20 cellular contexts compared by ENCODE assay signal in the genomic region with DNA sequence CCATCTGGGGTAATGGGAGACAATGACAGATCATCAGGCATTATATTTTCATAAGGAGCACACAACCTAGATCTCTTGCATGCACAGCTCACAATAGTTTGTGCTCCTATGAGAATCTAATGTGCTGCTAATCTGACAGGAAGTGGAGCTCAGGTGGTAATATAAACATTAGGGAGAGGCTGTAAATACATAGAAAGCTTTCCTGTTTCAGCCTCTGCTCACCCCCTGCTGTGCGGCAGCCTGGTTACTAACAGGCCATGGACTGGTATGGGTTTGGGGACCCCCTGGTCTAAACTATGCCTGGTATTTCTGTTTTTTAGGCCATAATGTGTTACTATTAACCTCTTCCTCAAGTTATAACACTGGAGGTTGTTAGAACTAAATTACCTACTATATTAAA.
A peak's percentile ranks its signal among the peaks of the same experiment; 100 is the strongest.
DNase-seq lines count a peak whose midpoint lies in the region; ATAC-seq lines count a peak whose summit lies in the region.
"Had no signal": no experiment of that assay in that cellular context is flagged by ENCODE, and none has a peak within 500 bp of the region (broad histone marks: within the 10 kb centered on the region; RNA-seq: fewer than 3 reads in every experiment).

No MANE protein-coding gene starts in this region.

- peak; percentile 43 for DNase-seq in NCI-H2171 treated with DMSO at 0.1 percent for 48 hours (lab: John Stamatoyannopoulos, UW)
- no peak for DNase-seq in NCI-H2171 (lab: John Stamatoyannopoulos, UW)
- DNase-seq in NT2/D1 (ENCODE audit: low read depth, low spot score) = peak; percentile 8
- DNase-seq in glomerular visceral epithelial cell (ENCODE audit: extremely low spot score) = peak; percentile 2
- no peak for DNase-seq in CD8-positive, alpha-beta memory T cell
- no peak for DNase-seq in stimulated activated naive CD4-positive, alpha-beta T cell (lab: John Stamatoyannopoulos, UW)
- DNase-seq: C1 segment of cervical spinal cord, Caco-2, KG1, MG63, NCI-H1092, NCI-H2081 treated with DMSO at 0.1 percent for 48 hours, NCI-H774, PC-9, SW 1271 had no signal

- H3K4me3 ChIP-seq in NT2/D1 (ENCODE audit: insufficient read length, low read depth) = no peak overlapping the region
- H3K4me3 ChIP-seq in CD8-positive, alpha-beta memory T cell (ENCODE audit: low read length) = no peak overlapping the region
- H3K4me3 ChIP-seq: GM12878, MG63, PC-9, SJSA1 had no signal

- H3K9me3 Mint-ChIP-seq in CD8-positive, alpha-beta memory T cell = peaks cover 1 to 16% (median 12%) of the 10 kb centered on the region in 5 donors

- H3K36me3 ChIP-seq in NT2/D1 (ENCODE audit: insufficient read depth, insufficient read length, low read length) = no peaks in the 10 kb centered on the region
- H3K36me3 ChIP-seq in CD8-positive, alpha-beta memory T cell (ENCODE audit: insufficient read depth, low read length) = no peaks in the 10 kb centered on the region
- H3K36me3 ChIP-seq: MG63, SJSA1 had no signal

- no peak overlapping the region for H3K9ac ChIP-seq in NT2/D1 (ENCODE audit: insufficient read length, low read depth)

- no peak overlapping the region for H3K27ac Mint-ChIP-seq in CD8-positive, alpha-beta memory T cell

- no peaks in the 10 kb centered on the region for H3K36me3 Mint-ChIP-seq in CD8-positive, alpha-beta memory T cell

- no peaks in the 10 kb centered on the region for H3K4me1 ChIP-seq in NT2/D1 (ENCODE audit: insufficient read depth, insufficient read length)
- no peaks in the 10 kb centered on the region for H3K4me1 ChIP-seq in CD8-positive, alpha-beta memory T cell (ENCODE audit: insufficient read depth, low read length)
- H3K4me1 ChIP-seq: Caco-2, SJSA1 had no signal

- no peak overlapping the region for H3K4me3 Mint-ChIP-seq in CD8-positive, alpha-beta memory T cell

- CTCF ChIA-PET in CD8-positive, alpha-beta memory T cell (lab: Charles Lee) = no interaction called here

- peaks cover 4% of the 10 kb centered on the region; the same call in 1 of the 2 replicates for H3K9me3 ChIP-seq in NT2/D1 (ENCODE audit: insufficient read depth, low read length)
- H3K9me3 ChIP-seq in CD8-positive, alpha-beta memory T cell (ENCODE audit: low read length) = no peaks in the 10 kb centered on the region
- H3K9me3 ChIP-seq: Caco-2, MG63, SJSA1 had no signal

- H3K27ac ChIP-seq in CD8-positive, alpha-beta memory T cell (ENCODE audit: low read depth, low read length) = no peak overlapping the region
- H3K27ac ChIP-seq: PC-9, SJSA1 had no signal

- H3K27me3 ChIP-seq in NT2/D1 (ENCODE audit: insufficient read depth, insufficient read length) = no peaks in the 10 kb centered on the region
- no peaks in the 10 kb centered on the region for H3K27me3 ChIP-seq in CD8-positive, alpha-beta memory T cell (ENCODE audit: insufficient read depth, low read length, poor library complexity, severe bottlenecking)
- H3K27me3 ChIP-seq: MG63, SJSA1 had no signal

- POLR2A ChIA-PET in CD8-positive, alpha-beta memory T cell (lab: Charles Lee) = no interaction called here

- H3K4me1 Mint-ChIP-seq in CD8-positive, alpha-beta memory T cell = no peaks in the 10 kb centered on the region

- no peaks in the 10 kb centered on the region for H3K27me3 Mint-ChIP-seq in CD8-positive, alpha-beta memory T cell

- ATAC-seq in GM19452 (IDR thresholded peaks at IDR 0.05; ENCODE audit: unreplicated experiment) = no peak
- no peak for ATAC-seq in HG03565 (IDR thresholded peaks at IDR 0.05; ENCODE audit: unreplicated experiment)
- ATAC-seq: GM12878, HepG2 had no signal

Comparison
In these comparisons a context has a peak if more than half of its experiments do, and no peak if none do; other contexts are left out.
1. DNase-seq: peak in NCI-H2171 treated with DMSO at 0.1 percent for 48 hours (single experiment), NT2/D1 (single experiment) and glomerular visceral epithelial cell (single experiment); none in NCI-H2171 (single experiment), CD8-positive, alpha-beta memory T cell (0 of 5) and stimulated activated naive CD4-positive, alpha-beta T cell (0 of 6).